In the genomic region with DNA sequence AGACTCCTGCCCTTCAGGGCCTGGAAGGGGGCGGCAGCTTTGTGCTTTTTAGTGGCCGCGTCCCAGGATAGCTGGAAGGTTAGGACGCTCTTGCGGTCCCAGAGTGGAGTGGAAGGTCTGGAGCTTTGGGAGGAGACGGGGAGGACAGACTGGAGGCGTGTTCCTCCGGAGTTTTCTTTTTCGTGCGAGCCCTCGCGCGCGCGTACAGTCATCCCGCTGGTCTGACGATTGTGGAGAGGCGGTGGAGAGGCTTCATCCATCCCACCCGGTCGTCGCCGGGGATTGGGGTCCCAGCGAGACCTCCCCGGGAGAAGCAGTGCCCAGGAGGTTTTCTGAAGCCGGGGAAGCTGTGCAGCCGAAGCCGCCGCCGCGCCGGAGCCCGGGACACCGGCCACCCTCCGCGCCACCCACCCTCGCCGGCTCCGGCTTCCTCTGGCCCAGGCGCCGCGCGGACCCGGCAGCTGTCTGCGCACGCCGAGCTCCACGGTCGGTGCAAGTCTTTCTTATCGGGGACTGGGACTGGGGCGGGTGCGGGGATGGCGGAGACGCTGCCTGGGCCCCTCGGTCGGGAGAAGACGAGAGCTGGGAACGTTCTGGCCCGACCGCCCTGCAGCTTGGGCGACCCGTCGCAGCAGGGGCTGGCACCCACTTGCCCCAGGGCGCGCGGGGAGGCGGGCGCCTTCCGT, we compare ENCODE assay signal across 1 cellular context.
TF ChIP-seq lines count a peak whose summit lies in the region.

Gene EDNRA, plus strand, starts transcription at position 207 of the 686 bp plus-strand sequence. CDS start 4,585 bp downstream, outside the sequence.

TF ChIP-seq in GM23338, 12 proteins besides CTCF, POLR2A, EP300 and RAD21 (continued from another document):
- TF ChIP-seq ZNF462 (CRISPR knock-in tag; IDR thresholded peaks at IDR 0.05): no peak
